ENCODE assay signal across 6 cellular contexts in genomic region chr10:11627941-11628340, GRCh38. TPM values are rescaled to one million over a fixed set of nuclear protein-coding genes. Genes with fewer than 3 reads are reported as not detected.
A peak's percentile ranks its signal among the peaks of the same experiment; 100 is the strongest.
DNase-seq lines count a peak whose midpoint lies in the region; ATAC-seq, FAIRE-seq and TF ChIP-seq lines count a peak whose summit lies in the region.
"Not testable (repeated sequence)": the region's sequence is repeated elsewhere in the genome, so short reads cannot be mapped to it uniquely, and the experiment has no call there.

No MANE protein-coding gene starts in this region.

- not testable (repeated sequence) for H3K9me3 Mint-ChIP-seq in naive B cell

- H3K4me2 ChIP-seq in A549; endothelial cell of umbilical vein (ENCODE audit: insufficient read depth, low read length); smooth muscle cell: not testable (repeated sequence)

- TF ChIP-seq RAD21 in A549 (conservative IDR thresholded peaks at IDR 0.05 in 1 of 2, IDR thresholded peaks at IDR 0.05 in 1 of 2): not testable (repeated sequence)

- POLR2A ChIA-PET in A549 (lab: Yijun Ruan, JAX); endothelial cell of umbilical vein (lab: Charles Lee): not testable (repeated sequence)

- H3K9me3 ChIP-seq in A549; endothelial cell of umbilical vein (replicated peaks; ENCODE audit: control insufficient read depth, insufficient read depth, low read length); smooth muscle cell (replicated peaks; ENCODE audit: low read depth): not testable (repeated sequence)

- intact Hi-C loops in endothelial cell of umbilical vein (cut with micrococcal nuclease): not testable (repeated sequence)

- H3K36me3 Mint-ChIP-seq in naive B cell: not testable (repeated sequence)

- not testable (repeated sequence) for H3K9ac ChIP-seq in endothelial cell of umbilical vein (replicated peaks; ENCODE audit: extremely low read depth, insufficient read depth, low read length); smooth muscle cell (ENCODE audit: low read depth)

- not testable (repeated sequence) for H3K27me3 ChIP-seq in endothelial cell of umbilical vein (ENCODE audit: control insufficient read depth in 2 of 2, insufficient read depth in 2 of 2, low read length in 2 of 2); smooth muscle cell (ENCODE audit: low read depth)

- TF ChIP-seq POLR2A in A549 (IDR thresholded peaks at IDR 0.05; ENCODE audit: low read length); endothelial cell of umbilical vein (IDR thresholded peaks at IDR 0.05; ENCODE audit: low read depth, low read length): not testable (repeated sequence)

- not testable (repeated sequence) for H4K20me1 ChIP-seq in endothelial cell of umbilical vein (replicated peaks; ENCODE audit: control insufficient read depth, extremely low read depth, insufficient read depth, low read length); smooth muscle cell (ENCODE audit: low read depth)

- H3K4me3 Mint-ChIP-seq in naive B cell: not testable (repeated sequence)

- H3K4me1 Mint-ChIP-seq in naive B cell: peaks cover 44 to 56% (median 54%) of the 10 kb centered on the region in 3 donors

- TF ChIP-seq CTCF in A549 (IDR thresholded peaks at IDR 0.05); endothelial cell of umbilical vein (IDR thresholded peaks at IDR 0.05; ENCODE audit: extremely low read depth in 1 of 2, insufficient read depth in 1 of 2, low read depth in 1 of 2, low read length in 2 of 2); fibroblast of pulmonary artery (IDR thresholded peaks at IDR 0.05; ENCODE audit: low read length, missing control alignments); smooth muscle cell (IDR thresholded peaks at IDR 0.05; ENCODE audit: borderline replicate concordance, insufficient read depth, poor library complexity, severe bottlenecking): not testable (repeated sequence)

- not testable (repeated sequence) for H3K4me1 ChIP-seq in A549; endothelial cell of umbilical vein (ENCODE audit: control insufficient read depth, extremely low read depth, insufficient read depth, low read length); smooth muscle cell (ENCODE audit: low read depth)

- not testable (repeated sequence) for H3K36me3 ChIP-seq in endothelial cell of umbilical vein (ENCODE audit: control insufficient read depth in 2 of 2, extremely low read depth in 1 of 2, insufficient read depth in 2 of 2, low read length in 2 of 2); smooth muscle cell (ENCODE audit: low read depth)

- not testable (repeated sequence) for ATAC-seq in A549; naive B cell (ENCODE audit: low read depth in 2 of 2)

- H3K27ac ChIP-seq in A549; endothelial cell of umbilical vein (ENCODE audit: insufficient read depth, low read depth, low read length); smooth muscle cell (ENCODE audit: low read depth): not testable (repeated sequence)

- not testable (repeated sequence) for H3K79me2 ChIP-seq in endothelial cell of umbilical vein (ENCODE audit: control insufficient read depth, insufficient read depth, low read length); smooth muscle cell (ENCODE audit: low read depth)

- DNase-seq in A549 (ENCODE audit: low read depth in 1 of 2, low spot score in 1 of 2); endothelial cell of umbilical vein (ENCODE audit: low read depth, low spot score); naive B cell; smooth muscle cell (lab: John Stamatoyannopoulos, UW; ENCODE audit: unreplicated experiment): not testable (repeated sequence)
- DNase-seq in RPMI7951 (ENCODE audit: low read depth) (peak; percentile 21), fibroblast of pulmonary artery (ENCODE audit: low read depth) (peak; percentile 64)

- H2AFZ ChIP-seq in endothelial cell of umbilical vein (ENCODE audit: low read depth, low read length): not testable (repeated sequence)
- H2AFZ ChIP-seq in smooth muscle cell (ENCODE audit: low read depth): peak overlapping the region; percentile 30

- dilution Hi-C loops in endothelial cell of umbilical vein (cut with MboI; ENCODE audit: extremely low pct_ligation_motif_present, low sequenced_read_pairs): not testable (repeated sequence)

- CTCF ChIA-PET in A549 (lab: Yijun Ruan, JAX): not testable (repeated sequence)
- CTCF ChIA-PET in endothelial cell of umbilical vein (lab: Charles Lee): interaction anchor here (1.2 kb wide), 1 partner anchor 83 kb away, joined by 5 read pairs; no protein-coding TSS in a partner anchor

- 64% methylated on average over 8 of the region's 8 CpGs for WGBS in A549 (ENCODE audit: missing lambda C conversion rate)
- 67% methylated on average over 8 of the region's 8 CpGs for WGBS in smooth muscle cell (ENCODE audit: low lambda C conversion rate)

- H3F3A ChIP-seq in smooth muscle cell (ENCODE audit: low read depth): not testable (repeated sequence)

- TF ChIP-seq EP300 in A549 (IDR thresholded peaks at IDR 0.05): not testable (repeated sequence)

- FAIRE-seq in A549 (lab: Jason Lieb, UNC) (peak; percentile 98), endothelial cell of umbilical vein (lab: Jason Lieb, UNC) (peak; percentile 48)

- BruUV-seq in endothelial cell of umbilical vein (replicated peaks; lab: Mats Ljungman, UMichigan): not testable (repeated sequence)

- H3K4me3 ChIP-seq in A549; endothelial cell of umbilical vein (replicated peaks in 1 of 3; ENCODE audit: insufficient read depth in 1 of 3, low read depth in 1 of 3, low read length in 3 of 3); fibroblast of pulmonary artery (replicated peaks; ENCODE audit: low read depth, low read length); smooth muscle cell: not testable (repeated sequence)

- peak overlapping the region in 4 of 6 donors; percentile 56 to 67 (median 62) for H3K27ac Mint-ChIP-seq in naive B cell

- H3K27me3 Mint-ChIP-seq in naive B cell: not testable (repeated sequence)

- H3K9me1 ChIP-seq in endothelial cell of umbilical vein (replicated peaks; ENCODE audit: control insufficient read depth, extremely low read depth, insufficient read depth, low read length): not testable (repeated sequence)

RNA-seq across cellular contexts. Expression of gene USP6NL, which starts 16.5 kb away (rescaled TPM):
- 16.8 and 18.2 TPM in 2 replicates for polyA plus RNA-seq in A549 (2011; rRNA removed)
- 7.1 and 8.7 TPM in 2 replicates for polyA plus RNA-seq in A549 (2012; cell fraction: cytosol; rRNA removed)
- polyA plus RNA-seq in A549 (2012; cell fraction: nucleus; rRNA removed): 5.2 and 6.9 TPM in 2 replicates
- polyA plus RNA-seq in A549 (2017; fragmentation: RNase III; extraction: RNeasy Plus Mini Kit Qiagen cat#74134 plus additional on column Dnase treatment): 10.4 to 11.7 TPM (median 10.6 TPM) in 3 replicates
- polyA minus RNA-seq in A549 (2011; rRNA and poly(A)+ RNA removed): 14.3 and 14.4 TPM in 2 replicates
- total RNA-seq in RPMI7951 (2014; rRNA removed; shearing (Covaris generic)): 14.2 and 18.1 TPM in 2 replicates
- 26.9 and 29.2 TPM in 2 replicates for total RNA-seq in endothelial cell of umbilical vein
- 11.0 and 13.5 TPM in 2 replicates for polyA plus RNA-seq in endothelial cell of umbilical vein
- 13.5 and 13.8 TPM in 2 replicates for polyA plus RNA-seq in endothelial cell of umbilical vein (2011; cell fraction: cytosol; rRNA removed)
- 24.6 and 28.5 TPM in 2 replicates for polyA plus RNA-seq in endothelial cell of umbilical vein (2011; cell fraction: nucleus; rRNA removed)
- 17.1 and 19.4 TPM in 2 replicates for polyA plus RNA-seq in endothelial cell of umbilical vein (2012)
- polyA minus RNA-seq in endothelial cell of umbilical vein: 21.6 and 25.7 TPM in 2 replicates
- polyA minus RNA-seq in endothelial cell of umbilical vein (2011; cell fraction: cytosol; rRNA and poly(A)+ RNA removed): 3.6 TPM
- 38.7 and 46.7 TPM in 2 replicates for polyA minus RNA-seq in endothelial cell of umbilical vein (2011; cell fraction: nucleus; rRNA and poly(A)+ RNA removed)
- 10 to 100 TPM; 37.8 to 56.8 (median 50.2) TPM for polyA plus RNA-seq in naive B cell (ENCODE audit: low read depth in 6 of 6)
- 32.8 and 34.0 TPM in 2 replicates for total RNA-seq in smooth muscle cell
- 12.0 and 16.1 TPM in 2 replicates for polyA plus RNA-seq in smooth muscle cell
